In genomic region chr1:115251340-115251748, GRCh38 we compare ENCODE assay signal across 17 cellular contexts.
DNase-seq lines count a peak whose midpoint lies in the region; ATAC-seq and FAIRE-seq lines count a peak whose summit lies in the region.
"Had no signal": no experiment of that assay in that cellular context is flagged by ENCODE, and none has a peak within 500 bp of the region (broad histone marks: within the 10 kb centered on the region; RNA-seq: fewer than 3 reads in every experiment).

No MANE protein-coding gene starts in this region.

- ATAC-seq in GM21786 (IDR thresholded peaks at IDR 0.05; ENCODE audit: unreplicated experiment): no peak
- ATAC-seq: esophagus mucosa; stimulated activated naive CD8-positive, alpha-beta T cell treated with anti-CD3 and anti-CD28 coated beads, Interleukin-15, Interleukin-2, amounts not matched to agents 100 U/mL and 50 U/mL, for 24 hours had no signal

- FAIRE-seq in endometrium (lab: Jason Lieb, UNC): peak; percentile 98

- no peak overlapping the region for H3K4me3 ChIP-seq in ACC112 (ENCODE audit: low read depth, low read length)
- H3K4me3 ChIP-seq: coronary artery, spleen had no signal

- H3K36me3 ChIP-seq in ACC112 (ENCODE audit: insufficient read depth, low read length): no peaks in the 10 kb centered on the region; the same call in 1 of the 2 replicates
- H3K36me3 ChIP-seq: spleen had no signal

- H3K27ac ChIP-seq in ACC112 (ENCODE audit: low read depth, low read length): peak overlapping the region; percentile 81
- H3K27ac ChIP-seq: coronary artery, spleen had no signal

- peaks cover 14% of the 10 kb centered on the region for H3K4me1 ChIP-seq in ACC112 (ENCODE audit: control insufficient read depth, insufficient read depth, low read length, unreplicated experiment)
- H3K4me1 ChIP-seq: spleen had no signal

- peak overlapping the region; percentile 21 for H2AFZ ChIP-seq in ACC112 (ENCODE audit: low read length, unreplicated experiment)

- no peaks in the 10 kb centered on the region for H3K79me2 ChIP-seq in ACC112 (ENCODE audit: control insufficient read depth, insufficient read depth, low read length, unreplicated experiment)

- no peaks in the 10 kb centered on the region for H3K27me3 ChIP-seq in ACC112 (ENCODE audit: insufficient read depth, low read length)
- H3K27me3 ChIP-seq: spleen had no signal

- DNase-seq in NCI-H226: peak; percentile 6
- DNase-seq in kidney tubule cell (ENCODE audit: low spot score): peak; percentile 69
- no peak for DNase-seq in DMS114 treated with DMSO at 0.1 percent for 48 hours (lab: John Stamatoyannopoulos, UW; ENCODE audit: unreplicated experiment)
- no peak for DNase-seq in activated effector memory CD4-positive, alpha-beta T cell treated with anti-CD3 and anti-CD28 coated beads, Interleukin-2, amount 50 U/mL, for 16 hours
- DNase-seq in NCI-H345 (lab: John Stamatoyannopoulos, UW): no peak
- DNase-seq: activated CD4-positive, alpha-beta T cell treated with anti-CD3 and anti-CD28 coated beads for 1 hour; activated naive CD8-positive, alpha-beta T cell treated with anti-CD3 and anti-CD28 coated beads for 36 hours; GOT3; NCI-H1436 treated with DMSO at 0.1 percent for 48 hours; spleen; stimulated activated naive CD8-positive, alpha-beta T cell treated with anti-CD3 and anti-CD28 coated beads, Interleukin-15, Interleukin-2, amounts not matched to agents 100 U/mL and 50 U/mL, for 24 hours; T-helper 2 cell had no signal

Comparison
In these comparisons a context has a peak if more than half of its experiments do, and no peak if none do; other contexts are left out.
1. DNase-seq: peak in NCI-H226 (single experiment) and kidney tubule cell (single experiment); none in DMS114 treated with DMSO at 0.1 percent for 48 hours (single experiment), activated effector memory CD4-positive, alpha-beta T cell treated with anti-CD3 and anti-CD28 coated beads, Interleukin-2, amount 50 U/mL, for 16 hours (single experiment) and NCI-H345 (single experiment).